In the genomic region with DNA sequence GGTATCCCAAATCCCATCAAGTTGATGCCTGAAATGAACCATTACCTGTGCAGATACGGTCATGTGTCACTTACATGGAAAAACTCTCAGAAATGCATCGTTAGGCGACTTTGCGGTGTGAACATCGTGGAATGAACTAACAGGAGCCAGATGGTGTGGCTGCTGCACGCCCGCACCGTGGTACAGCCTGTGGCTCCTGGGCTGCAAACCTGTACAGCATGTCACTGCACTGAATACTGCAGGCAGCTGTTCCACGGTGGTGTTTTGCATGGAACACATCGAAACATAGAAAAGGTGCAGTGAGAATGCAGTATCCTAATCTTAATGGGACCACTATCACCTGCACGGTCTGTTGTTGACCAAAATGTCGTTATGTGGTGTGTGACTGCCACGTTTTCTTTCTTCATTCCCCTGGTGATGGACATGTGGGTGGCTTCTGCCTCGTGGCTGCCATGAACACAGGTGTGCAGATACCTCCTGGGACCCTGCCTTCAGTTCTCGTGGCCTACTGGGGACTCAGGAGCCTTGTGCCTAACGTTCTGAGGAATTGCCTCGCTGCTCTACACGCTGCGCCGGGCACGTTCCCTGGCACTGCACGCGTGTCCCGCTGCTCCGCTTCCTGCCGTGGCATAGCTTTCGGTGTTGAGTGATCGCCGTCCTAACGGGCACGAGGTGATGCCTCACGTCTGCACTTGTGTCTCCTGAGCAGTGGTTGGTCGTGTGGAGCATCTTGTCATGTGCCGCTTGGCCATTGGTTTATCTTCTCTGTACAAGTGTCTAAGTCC, we compare ENCODE assay signal across 13 cellular contexts. TPM values are rescaled to one million over a fixed set of nuclear protein-coding genes. Genes with fewer than 3 reads are reported as not detected.
A peak's percentile ranks its signal among the peaks of the same experiment; 100 is the strongest.
DNase-seq lines count a peak whose midpoint lies in the region; ATAC-seq and TF ChIP-seq lines count a peak whose summit lies in the region.
"Had no signal": no experiment of that assay in that cellular context is flagged by ENCODE, and none has a peak within 500 bp of the region (broad histone marks: within the 10 kb centered on the region; RNA-seq: fewer than 3 reads in every experiment).

No MANE protein-coding gene starts in this region.

- DNase-seq in Caco-2 (no peak), hepatocyte (ENCODE audit: low spot score) (no peak), osteocyte (ENCODE audit: extremely low spot score, unreplicated experiment) (no peak), NCI-H82 (lab: John Stamatoyannopoulos, UW) (no peak), HUDEP-2 (lab: John Stamatoyannopoulos, UW; ENCODE audit: unreplicated experiment in 76 of 76) (no peak)
- DNase-seq: amniotic stem cell, Calu3, dorsolateral prefrontal cortex, naive B cell, substantia nigra had no signal

- no peak overlapping the region for H3K4me3 ChIP-seq in Caco-2 (ENCODE audit: low read depth, low read length)
- no peak overlapping the region for H3K4me3 ChIP-seq in hepatocyte

- peak overlapping the region; percentile 78 for H3K4me2 ChIP-seq in hepatocyte

- H3K27ac ChIP-seq in VCaP: peak overlapping the region; percentile 75
- H3K27ac ChIP-seq in hepatocyte: peak overlapping the region; percentile 89

- POLR2A ChIA-PET in Caco-2 (lab: Charles Lee): no interaction called here

- CTCF ChIA-PET in Caco-2 (lab: Charles Lee): interaction anchor here (0.9 kb wide), 1 partner anchor 38 kb away, joined by 4 read pairs; no protein-coding TSS in a partner anchor

- H3K27ac Mint-ChIP-seq in Caco-2 (ENCODE audit: unreplicated experiment): peak overlapping the region; percentile 39
- H3K27ac Mint-ChIP-seq in osteocyte (ENCODE audit: unreplicated experiment): peak overlapping the region; percentile 90

- peaks cover 94% of the 10 kb centered on the region for H3K79me2 ChIP-seq in hepatocyte

- H2AFZ ChIP-seq in hepatocyte: no peak overlapping the region

- ATAC-seq in HG02870 (IDR thresholded peaks at IDR 0.05; ENCODE audit: unreplicated experiment) (no peak), GM18861 (IDR thresholded peaks at IDR 0.05; ENCODE audit: unreplicated experiment) (no peak)

- no peaks in the 10 kb centered on the region for H3K9me3 ChIP-seq in Caco-2
- H3K9me3 ChIP-seq in hepatocyte (ENCODE audit: low read depth): no peaks in the 10 kb centered on the region

- H3K36me3 ChIP-seq in Caco-2 (ENCODE audit: control insufficient read depth, insufficient read depth, low read length) (peaks cover 3% of the 10 kb centered on the region; the same call in 1 of the 2 replicates), hepatocyte (replicated peaks; ENCODE audit: insufficient read depth, low read depth) (no peaks in the 10 kb centered on the region)

- BruUV-seq in Caco-2 (replicated peaks; lab: Mats Ljungman, UMichigan): no TSS peak

- H4K20me1 ChIP-seq in hepatocyte (ENCODE audit: insufficient read depth, poor library complexity, severe bottlenecking): peaks cover 34% of the 10 kb centered on the region

- no peaks in the 10 kb centered on the region for H3K27me3 Mint-ChIP-seq in Caco-2 (ENCODE audit: insufficient read depth, unreplicated experiment)
- no peaks in the 10 kb centered on the region for H3K27me3 Mint-ChIP-seq in osteocyte (ENCODE audit: unreplicated experiment)
- H3K27me3 Mint-ChIP-seq: naive B cell had no signal

- H3K27me3 ChIP-seq in Caco-2 (replicated peaks; ENCODE audit: control insufficient read depth, insufficient read depth, low read length) (no peaks in the 10 kb centered on the region), hepatocyte (no peaks in the 10 kb centered on the region)
- H3K27me3 ChIP-seq: dorsolateral prefrontal cortex had no signal

- no peak overlapping the region for H3K4me3 Mint-ChIP-seq in Caco-2 (ENCODE audit: unreplicated experiment)
- no peak overlapping the region for H3K4me3 Mint-ChIP-seq in osteocyte (ENCODE audit: unreplicated experiment)

- WGBS in hepatocyte (ENCODE audit: low lambda C conversion rate, missing lambda C conversion rate): 96% methylated on average over 34 of the region's 34 CpGs

- no peaks in the 10 kb centered on the region for H3K9me2 ChIP-seq in hepatocyte (replicated peaks; ENCODE audit: insufficient read depth)

- H3K9me3 Mint-ChIP-seq in Caco-2 (ENCODE audit: unreplicated experiment) (no peaks in the 10 kb centered on the region), osteocyte (ENCODE audit: unreplicated experiment) (no peaks in the 10 kb centered on the region)
- H3K9me3 Mint-ChIP-seq: naive B cell had no signal

- TF ChIP-seq CTCF in Caco-2 (IDR thresholded peaks at IDR 0.05; ENCODE audit: insufficient read depth in 1 of 2, low read depth in 1 of 2, low read length in 1 of 2, severe bottlenecking in 1 of 2, unreplicated experiment in 1 of 2) (no peak), VCaP (conservative IDR thresholded peaks at IDR 0.05) (no peak), hepatocyte (IDR thresholded peaks at IDR 0.05; ENCODE audit: poor library complexity) (no peak), osteocyte (IDR thresholded peaks at IDR 0.05) (no peak)

- peaks cover 50% of the 10 kb centered on the region for H3K36me3 Mint-ChIP-seq in Caco-2 (ENCODE audit: insufficient read depth, unreplicated experiment)
- H3K36me3 Mint-ChIP-seq in osteocyte (ENCODE audit: unreplicated experiment): peaks cover 10% of the 10 kb centered on the region
- H3K36me3 Mint-ChIP-seq: naive B cell had no signal

- intact Hi-C loops in Caco-2 (cut with micrococcal nuclease; ENCODE audit: unreplicated experiment): no loop called here

- H3K4me1 ChIP-seq in Caco-2 (peaks cover 10% of the 10 kb centered on the region), hepatocyte (ENCODE audit: insufficient read depth) (peaks cover 7% of the 10 kb centered on the region)

- H3K4me1 Mint-ChIP-seq in Caco-2 (ENCODE audit: low read depth, unreplicated experiment) (peaks cover 21% of the 10 kb centered on the region), osteocyte (ENCODE audit: unreplicated experiment) (peaks cover 24% of the 10 kb centered on the region)

RNA-seq across cellular contexts. Expression of a gene that starts 18.5 kb away (rescaled TPM):
- total RNA-seq in Caco-2 (2022) (81.1 and 89.3 TPM in 2 replicates), hepatocyte (63.8 and 66.6 TPM in 2 replicates), osteocyte (62.5 and 62.9 TPM in 2 replicates)
- polyA plus RNA-seq in hepatocyte: 69.6 and 73.2 TPM in 2 replicates

RNA-seq across cellular contexts. Expression of a gene that starts 38.9 kb away (rescaled TPM):
- 26.3 and 27.4 TPM in 2 replicates for total RNA-seq in Caco-2 (2022)
- 5.3 and 11.0 TPM in 2 replicates for total RNA-seq in hepatocyte
- polyA plus RNA-seq in hepatocyte: 10.6 and 12.3 TPM in 2 replicates
- 25.3 and 26.7 TPM in 2 replicates for total RNA-seq in osteocyte

RNA-seq across cellular contexts. Expression of a gene that starts 59.2 kb away (rescaled TPM):
- total RNA-seq in Caco-2 (2022) (184 TPM in 2 replicates), hepatocyte (129 and 169 TPM in 2 replicates), osteocyte (172 and 176 TPM in 2 replicates)
- 147 and 179 TPM in 2 replicates for polyA plus RNA-seq in hepatocyte
